8 cellular contexts compared by ENCODE assay signal in the genomic region with DNA sequence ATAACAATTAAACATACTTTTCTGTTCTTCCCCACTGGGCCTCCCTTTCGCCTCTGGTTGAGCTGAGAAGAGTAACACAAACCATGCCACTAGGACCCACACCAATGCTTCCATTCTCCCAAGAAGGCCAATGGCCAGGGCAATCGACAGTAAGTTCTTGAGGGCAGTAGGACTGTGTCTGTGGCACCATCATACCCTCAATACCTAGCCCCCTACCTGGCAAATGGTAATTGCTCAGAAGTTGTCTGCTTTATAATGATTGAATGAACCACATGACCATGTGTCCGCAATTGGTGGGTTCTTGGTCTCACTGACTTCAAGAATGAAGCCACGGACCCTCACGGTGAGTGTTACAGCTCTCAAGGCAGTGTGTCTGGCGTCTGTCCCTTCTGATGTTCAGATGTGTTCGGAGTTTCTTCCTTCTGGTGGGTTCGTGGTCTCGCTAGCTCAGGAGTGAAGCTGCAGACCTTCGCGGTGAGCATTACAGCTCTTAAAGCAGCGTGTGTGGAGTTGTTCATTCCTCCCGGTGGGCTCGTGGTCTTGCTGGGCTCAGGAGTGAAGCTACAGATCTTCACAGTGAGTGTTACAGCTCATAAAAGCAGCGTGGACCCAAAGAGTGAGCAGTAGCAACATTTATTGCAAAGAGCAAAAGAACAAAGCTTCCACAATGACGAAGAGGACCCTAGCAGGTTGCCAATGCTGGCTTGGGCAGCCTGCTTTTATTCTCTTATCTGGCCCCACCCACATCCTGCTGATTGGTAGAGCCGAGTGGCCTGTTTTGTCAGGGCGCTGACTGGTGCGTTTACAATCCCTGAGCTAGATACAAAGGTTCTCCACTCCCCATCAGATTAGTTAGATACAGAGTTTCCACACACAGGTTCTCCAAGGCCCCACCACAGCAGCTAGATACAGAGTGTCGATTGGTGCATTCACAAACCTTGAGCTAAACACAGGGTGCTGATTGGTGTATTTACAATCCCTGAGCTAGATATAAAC. TPM values are rescaled to one million over a fixed set of nuclear protein-coding genes. Genes with fewer than 3 reads are reported as not detected.
"Had no signal": no experiment of that assay in that cellular context is flagged by ENCODE, and none has a peak within 500 bp of the region (broad histone marks: within the 10 kb centered on the region; RNA-seq: fewer than 3 reads in every experiment).

No MANE protein-coding gene starts in this region.

RNA-seq across cellular contexts. Expression of gene ARMH2, which starts 33.6 kb away (rescaled TPM):
- total RNA-seq: activated CD8-positive, alpha-beta memory T cell treated with anti-CD3 and anti-CD28 coated beads for 36 hours; activated naive CD4-positive, alpha-beta T cell treated with anti-CD3 and anti-CD28 coated beads for 36 hours; aorta; cardiac septum; M059J; OCI-LY7; RPMI7951; SJCRH30 had no signal
- polyA plus RNA-seq: aorta had no signal
